ENCODE assay signal across 10 cellular contexts in the genomic region with DNA sequence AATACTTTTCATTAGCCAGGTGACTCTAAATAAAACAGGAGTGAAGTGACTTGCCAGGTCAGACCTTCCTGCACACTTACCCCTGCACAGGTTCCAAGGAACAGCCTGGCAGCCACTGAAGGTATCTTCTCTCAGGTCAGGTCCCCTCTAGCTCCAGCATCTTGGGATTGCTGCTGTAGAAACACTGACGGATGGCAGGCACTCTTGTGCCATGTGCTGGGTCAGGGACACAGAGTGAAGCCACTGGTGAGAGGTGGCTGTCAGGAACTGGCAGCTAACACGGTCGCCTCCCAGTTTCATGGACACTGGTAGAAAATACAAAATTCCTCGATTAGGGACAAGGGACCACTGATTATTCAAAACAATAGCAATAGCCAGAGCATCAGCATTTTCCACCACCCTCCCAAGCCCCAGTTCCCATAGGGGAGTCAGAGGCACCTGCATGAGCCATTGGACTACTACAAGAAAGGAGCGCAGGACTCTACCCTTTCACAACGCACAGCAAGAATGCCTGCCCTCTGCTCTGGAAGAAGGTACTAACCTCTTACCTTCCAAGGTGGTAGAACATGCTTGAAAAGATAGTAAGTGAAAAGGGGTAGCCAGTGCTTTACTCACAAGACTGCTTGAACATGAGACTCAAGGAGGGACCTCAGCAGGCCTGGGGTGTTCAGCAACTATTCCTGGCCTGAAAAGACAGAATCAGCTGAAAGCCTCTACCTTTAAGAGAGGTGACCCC. TPM values are rescaled to one million over a fixed set of nuclear protein-coding genes. Genes with fewer than 3 reads are reported as not detected.
DNase-seq lines count a peak whose midpoint lies in the region; ATAC-seq and TF ChIP-seq lines count a peak whose summit lies in the region.
"Had no signal": no experiment of that assay in that cellular context is flagged by ENCODE, and none has a peak within 500 bp of the region (broad histone marks: within the 10 kb centered on the region; RNA-seq: fewer than 3 reads in every experiment).

No MANE protein-coding gene starts in this region.

- peaks cover 17 to 62% (median 41%) of the 10 kb centered on the region in 3 donors for H3K36me3 ChIP-seq in tibial artery

- H3K27ac ChIP-seq in epithelial cell of prostate, result peak overlapping the region; percentile 71
- no peak overlapping the region for H3K27ac ChIP-seq in tibial artery

- intact Hi-C loops in activated naive CD4-positive, alpha-beta T cell treated with anti-CD3 and anti-CD28 coated beads for 36 hours (cut with micrococcal nuclease), result loop anchor here (5.0 kb wide), 1 partner anchor 1392 kb away; no protein-coding TSS in a partner anchor
- intact Hi-C loops in tibial artery (cut with DNase I; ENCODE audit: low total_unique reads), result loop anchor here (10.0 kb wide), 1 partner anchor 379 kb away; the partner anchor contains the start of gene OGDH

- H3K27ac Mint-ChIP-seq in activated naive CD4-positive, alpha-beta T cell treated with anti-CD3 and anti-CD28 coated beads for 36 hours, result peak overlapping the region; percentile 99
- peak overlapping the region; percentile 98 for H3K27ac Mint-ChIP-seq in T-helper 17 cell
- peak overlapping the region; percentile 100 for H3K27ac Mint-ChIP-seq in stimulated activated naive CD8-positive, alpha-beta T cell treated with anti-CD3 and anti-CD28 coated beads, Interleukin-15, Interleukin-2, amounts not matched to agents 100 ng/mL and 50 ng/mL, for 24 hours

- no peaks in the 10 kb centered on the region for H3K9me3 ChIP-seq in T-helper 17 cell (ENCODE audit: control insufficient read depth, low read length, poor library complexity, severe bottlenecking)
- no peaks in the 10 kb centered on the region for H3K9me3 ChIP-seq in tibial artery

- ATAC-seq in T-helper 17 cell, result no peak

- H3K4me1 Mint-ChIP-seq in activated naive CD4-positive, alpha-beta T cell treated with anti-CD3 and anti-CD28 coated beads for 36 hours (ENCODE audit: low read depth), result peaks cover 63% of the 10 kb centered on the region
- peaks cover 56% of the 10 kb centered on the region for H3K4me1 Mint-ChIP-seq in T-helper 17 cell
- peaks cover 84% of the 10 kb centered on the region for H3K4me1 Mint-ChIP-seq in stimulated activated naive CD8-positive, alpha-beta T cell treated with anti-CD3 and anti-CD28 coated beads, Interleukin-15, Interleukin-2, amounts not matched to agents 100 ng/mL and 50 ng/mL, for 24 hours (ENCODE audit: low read depth)

- in situ Hi-C loops in GM13976 (cut with MboI; ENCODE audit: low sequenced_read_pairs, unreplicated experiment), result no loop called here

- peaks cover 0 to 20% (median 17%) of the 10 kb centered on the region in 4 donors for H3K4me1 ChIP-seq in tibial artery

- H3K27me3 Mint-ChIP-seq in activated naive CD4-positive, alpha-beta T cell treated with anti-CD3 and anti-CD28 coated beads for 36 hours (ENCODE audit: low read depth), result no peaks in the 10 kb centered on the region
- no peaks in the 10 kb centered on the region for H3K27me3 Mint-ChIP-seq in T-helper 17 cell
- no peaks in the 10 kb centered on the region for H3K27me3 Mint-ChIP-seq in stimulated activated naive CD8-positive, alpha-beta T cell treated with anti-CD3 and anti-CD28 coated beads, Interleukin-15, Interleukin-2, amounts not matched to agents 100 ng/mL and 50 ng/mL, for 24 hours

- TF ChIP-seq CTCF in tibial artery (IDR thresholded peaks at IDR 0.05), result no peak
- TF ChIP-seq CTCF in GM13976 (IDR thresholded peaks at IDR 0.05; ENCODE audit: borderline replicate concordance, control extremely low read depth, extremely low read depth, insufficient read depth, missing control alignments), result no peak

- no peak overlapping the region for H3K4me3 ChIP-seq in tibial artery

- no peaks in the 10 kb centered on the region for H3K27me3 ChIP-seq in tibial artery

- H3K9me3 Mint-ChIP-seq in activated naive CD4-positive, alpha-beta T cell treated with anti-CD3 and anti-CD28 coated beads for 36 hours, result no peaks in the 10 kb centered on the region
- H3K9me3 Mint-ChIP-seq in stimulated activated naive CD8-positive, alpha-beta T cell treated with anti-CD3 and anti-CD28 coated beads, Interleukin-15, Interleukin-2, amounts not matched to agents 100 ng/mL and 50 ng/mL, for 24 hours, result no peaks in the 10 kb centered on the region

- peak overlapping the region; percentile 99 for H3K4me3 Mint-ChIP-seq in activated naive CD4-positive, alpha-beta T cell treated with anti-CD3 and anti-CD28 coated beads for 36 hours
- peak overlapping the region; percentile 95 for H3K4me3 Mint-ChIP-seq in T-helper 17 cell
- H3K4me3 Mint-ChIP-seq in stimulated activated naive CD8-positive, alpha-beta T cell treated with anti-CD3 and anti-CD28 coated beads, Interleukin-15, Interleukin-2, amounts not matched to agents 100 ng/mL and 50 ng/mL, for 24 hours, result peak overlapping the region; percentile 99

- no peak for DNase-seq in activated naive CD4-positive, alpha-beta T cell treated with anti-CD3 and anti-CD28 coated beads for 36 hours
- DNase-seq in activated naive CD4-positive, alpha-beta T cell treated with Interleukin-2 at 50 U/mL for 16 hours, result no peak
- DNase-seq in T-helper 17 cell, result no peak
- DNase-seq in epithelial cell of prostate (ENCODE audit: low read depth, low spot score), result no peak
- no peak for DNase-seq in hepatic stellate cell (ENCODE audit: low spot score)
- no peak for DNase-seq in tibial artery
- DNase-seq in GM13976 (ENCODE audit: low spot score), result no peak
- DNase-seq: AML-193, NCI-H345 had no signal

- peaks cover 61% of the 10 kb centered on the region for H3K36me3 Mint-ChIP-seq in activated naive CD4-positive, alpha-beta T cell treated with anti-CD3 and anti-CD28 coated beads for 36 hours (ENCODE audit: low read depth)
- H3K36me3 Mint-ChIP-seq in T-helper 17 cell (ENCODE audit: low read depth), result peaks cover 7% of the 10 kb centered on the region
- H3K36me3 Mint-ChIP-seq in stimulated activated naive CD8-positive, alpha-beta T cell treated with anti-CD3 and anti-CD28 coated beads, Interleukin-15, Interleukin-2, amounts not matched to agents 100 ng/mL and 50 ng/mL, for 24 hours (ENCODE audit: low read depth), result peaks cover 58% of the 10 kb centered on the region

- CTCF ChIA-PET in activated naive CD4-positive, alpha-beta T cell treated with anti-CD3 and anti-CD28 coated beads for 36 hours (lab: Charles Lee), result interaction anchor here (1.1 to 2.6 kb wide), 5 partner anchors 11 to 152 kb away, joined by 3 to 17 read pairs (median 4); no protein-coding TSS in a partner anchor

RNA-seq across cellular contexts. Expression of gene MYO1G, which starts 5.1 kb away (rescaled TPM):
- 100 to 1,000 TPM; 391 to 406 TPM for total RNA-seq in activated naive CD4-positive, alpha-beta T cell treated with anti-CD3 and anti-CD28 coated beads for 36 hours
- 100 to 1,000 TPM; 245 to 291 TPM for total RNA-seq in T-helper 17 cell

RNA-seq across cellular contexts. Expression of gene CCM2, which starts 16.1 kb away (rescaled TPM):
- 10 to 100 TPM; 87.9 to 88.3 TPM for total RNA-seq in activated naive CD4-positive, alpha-beta T cell treated with anti-CD3 and anti-CD28 coated beads for 36 hours
- total RNA-seq in T-helper 17 cell, result 10 to 100 TPM; 77.4 to 83.0 TPM
